Comparison of ENCODE assay signal across 25 cellular contexts in genomic region chr2:64498438-64498837, GRCh38.
"Had no signal": no experiment of that assay in that cellular context is flagged by ENCODE, and none has a peak within 500 bp of the region (broad histone marks: within the 10 kb centered on the region; RNA-seq: fewer than 3 reads in every experiment).

No MANE protein-coding gene starts in this region.

- H3K9me3 ChIP-seq: colonic mucosa, esophagus squamous epithelium, gastrocnemius medialis, heart right ventricle, left lung, lower lobe of right lung, mucosa of descending colon had no signal

- H3K4me3 ChIP-seq: colonic mucosa, esophagus squamous epithelium, gastrocnemius medialis, heart right ventricle, left lung, lower lobe of right lung, mucosa of descending colon had no signal

- H3K36me3 ChIP-seq: colonic mucosa, esophagus squamous epithelium, gastrocnemius medialis, heart right ventricle, left lung, lower lobe of right lung had no signal

- H3K27ac ChIP-seq: colonic mucosa, epithelial cell of prostate, esophagus squamous epithelium, gastrocnemius medialis, heart right ventricle, left lung, lower lobe of right lung had no signal

- H3K4me1 ChIP-seq: colonic mucosa, esophagus squamous epithelium, gastrocnemius medialis, heart right ventricle, left lung, lower lobe of right lung had no signal

- ATAC-seq: effector memory CD8-positive, alpha-beta T cell; esophagus mucosa; gastrocnemius medialis; heart right ventricle; left cardiac atrium; left lung; left ventricle myocardium superior; lower lobe of right lung; mucosa of descending colon had no signal

- FAIRE-seq: endometrium, islet of Langerhans, keratinocyte had no signal

- DNase-seq: colonic mucosa; cortex of kidney; effector CD8-positive, alpha-beta T cell; effector memory CD8-positive, alpha-beta T cell; erythroblast; esophagus squamous epithelium; foreskin fibroblast; foreskin melanocyte; gastrocnemius medialis; glutamatergic neuron; head of caudate nucleus; heart right ventricle; hippocampal formation; left cardiac atrium; left lung; left ventricle myocardium superior; lower lobe of right lung; mesenchymal stem cell; mucosa of descending colon; naive B cell had no signal

- H3K27me3 ChIP-seq: colonic mucosa, gastrocnemius medialis, left lung had no signal
